Comparison of ENCODE assay signal across 1 cellular context in the genomic region with DNA sequence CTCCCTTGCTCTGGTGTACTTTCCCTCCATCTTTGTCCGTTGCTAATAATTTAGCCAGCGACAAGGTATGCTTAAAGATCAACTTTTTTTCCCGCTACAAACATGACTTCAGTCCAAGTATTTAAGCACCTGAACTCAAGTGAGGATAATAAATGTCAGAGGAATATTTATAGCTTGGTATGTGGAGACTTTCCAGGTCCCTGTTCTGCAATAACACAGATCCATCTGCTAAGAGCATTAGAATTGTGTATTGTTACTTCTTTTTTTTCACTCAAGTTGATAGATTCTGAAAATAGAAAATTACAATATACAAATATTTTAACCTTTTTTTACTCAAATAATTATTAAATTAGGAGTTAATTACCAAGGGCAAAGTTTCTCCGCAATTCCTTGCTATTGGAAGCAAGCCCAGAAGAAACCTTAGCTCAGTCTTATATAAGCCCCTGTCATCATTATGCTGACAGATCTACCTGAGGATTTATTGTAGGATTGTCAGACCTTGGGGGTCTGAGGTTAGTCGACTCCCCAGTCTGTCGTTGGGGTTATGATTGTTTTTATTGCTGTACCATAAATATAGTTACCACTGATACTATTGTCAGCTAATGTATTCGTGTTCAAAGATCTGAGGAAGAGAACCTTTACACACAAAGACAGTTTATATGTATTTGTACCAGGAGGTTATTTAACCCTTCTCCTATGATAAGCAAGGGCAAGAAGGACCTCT.
TF ChIP-seq lines count a peak whose summit lies in the region.

No MANE protein-coding gene starts in this region.

TF ChIP-seq in HEK293, 187 proteins besides CTCF, POLR2A, EP300 and RAD21 (continued from another document and continues in another):
- TF ChIP-seq, protein P1, sequence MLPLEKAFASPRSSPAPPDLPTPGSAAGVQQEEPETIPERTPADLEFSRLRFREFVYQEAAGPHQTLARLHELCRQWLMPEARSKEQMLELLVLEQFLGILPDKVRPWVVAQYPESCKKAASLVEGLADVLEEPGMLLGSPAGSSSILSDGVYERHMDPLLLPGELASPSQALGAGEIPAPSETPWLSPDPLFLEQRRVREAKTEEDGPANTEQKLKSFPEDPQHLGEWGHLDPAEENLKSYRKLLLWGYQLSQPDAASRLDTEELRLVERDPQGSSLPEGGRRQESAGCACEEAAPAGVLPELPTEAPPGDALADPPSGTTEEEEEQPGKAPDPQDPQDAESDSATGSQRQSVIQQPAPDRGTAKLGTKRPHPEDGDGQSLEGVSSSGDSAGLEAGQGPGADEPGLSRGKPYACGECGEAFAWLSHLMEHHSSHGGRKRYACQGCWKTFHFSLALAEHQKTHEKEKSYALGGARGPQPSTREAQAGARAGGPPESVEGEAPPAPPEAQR (tag by site-specific recombination; IDR thresholded peaks at IDR 0.05), result no peak
- TF ChIP-seq ZNF624 (tag by site-specific recombination; IDR thresholded peaks at IDR 0.05) (no peak), GLIS1 (tag by site-specific recombination; IDR thresholded peaks at IDR 0.05) (peak; percentile 98), ZBTB1 (tag by site-specific recombination; IDR thresholded peaks at IDR 0.05) (no peak), ZBTB8A (tag by site-specific recombination; IDR thresholded peaks at IDR 0.05) (no peak), ZNF146 (tag by site-specific recombination; IDR thresholded peaks at IDR 0.05) (no peak), ZNF214 (tag by site-specific recombination; IDR thresholded peaks at IDR 0.05; ENCODE audit: borderline replicate concordance) (no peak), ZNF202 (tag by site-specific recombination; IDR thresholded peaks at IDR 0.05; ENCODE audit: borderline replicate concordance) (no peak), ZNF302 (tag by site-specific recombination; IDR thresholded peaks at IDR 0.05; ENCODE audit: low read depth) (no peak), KLF10 (tag by site-specific recombination; IDR thresholded peaks at IDR 0.05) (0 out of 2 replicates have a peak, but pooled peaks have one; percentile 45), HOXA7 (CRISPR knock-in tag; IDR thresholded peaks at IDR 0.05; ENCODE audit: borderline replicate concordance) (no peak), OSR2 (tag by site-specific recombination; IDR thresholded peaks at IDR 0.05) (peak; percentile 71), ZNF549 (tag by site-specific recombination; IDR thresholded peaks at IDR 0.05) (no peak), ZNF561 (tag by site-specific recombination; IDR thresholded peaks at IDR 0.05; ENCODE audit: borderline replicate concordance) (no peak), ZNF239 (tag by site-specific recombination; IDR thresholded peaks at IDR 0.05) (no peak), ZBTB17 (tag by site-specific recombination; IDR thresholded peaks at IDR 0.05) (no peak), ZNF324 (tag by site-specific recombination; IDR thresholded peaks at IDR 0.05) (no peak), ZBTB48 (tag by site-specific recombination; IDR thresholded peaks at IDR 0.05) (no peak), ZNF473 (tag by site-specific recombination; IDR thresholded peaks at IDR 0.05) (no peak), ZNF16 (tag by site-specific recombination; IDR thresholded peaks at IDR 0.05; ENCODE audit: low read depth) (no peak), ZNF658 (tag by site-specific recombination; IDR thresholded peaks at IDR 0.05) (no peak), SCRT2 (tag by site-specific recombination; IDR thresholded peaks at IDR 0.05) (peak; percentile 28), ZNF600 (tag by site-specific recombination; IDR thresholded peaks at IDR 0.05) (no peak), ZNF623 (tag by site-specific recombination; IDR thresholded peaks at IDR 0.05) (no peak), KLF9 (tag by site-specific recombination; IDR thresholded peaks at IDR 0.05; ENCODE audit: low read depth) (no peak), ZNF350 (tag by site-specific recombination; IDR thresholded peaks at IDR 0.05) (no peak), ZNF266 (tag by site-specific recombination; IDR thresholded peaks at IDR 0.05; ENCODE audit: low read depth) (no peak), ZNF175 (tag by site-specific recombination; IDR thresholded peaks at IDR 0.05) (no peak), ZNF654 (tag by site-specific recombination; IDR thresholded peaks at IDR 0.05; ENCODE audit: low read depth) (no peak), ZSCAN30 (tag by site-specific recombination; IDR thresholded peaks at IDR 0.05) (peak; percentile 24; the same call in 1 of the 2 replicates), ZNF585B (tag by site-specific recombination; IDR thresholded peaks at IDR 0.05) (no peak), BCL11B (tag by site-specific recombination; IDR thresholded peaks at IDR 0.05; ENCODE audit: low read depth) (no peak), ZNF785 (tag by site-specific recombination; IDR thresholded peaks at IDR 0.05) (no peak), ZNF548 (tag by site-specific recombination; IDR thresholded peaks at IDR 0.05) (no peak)
- TF ChIP-seq, protein P2, sequence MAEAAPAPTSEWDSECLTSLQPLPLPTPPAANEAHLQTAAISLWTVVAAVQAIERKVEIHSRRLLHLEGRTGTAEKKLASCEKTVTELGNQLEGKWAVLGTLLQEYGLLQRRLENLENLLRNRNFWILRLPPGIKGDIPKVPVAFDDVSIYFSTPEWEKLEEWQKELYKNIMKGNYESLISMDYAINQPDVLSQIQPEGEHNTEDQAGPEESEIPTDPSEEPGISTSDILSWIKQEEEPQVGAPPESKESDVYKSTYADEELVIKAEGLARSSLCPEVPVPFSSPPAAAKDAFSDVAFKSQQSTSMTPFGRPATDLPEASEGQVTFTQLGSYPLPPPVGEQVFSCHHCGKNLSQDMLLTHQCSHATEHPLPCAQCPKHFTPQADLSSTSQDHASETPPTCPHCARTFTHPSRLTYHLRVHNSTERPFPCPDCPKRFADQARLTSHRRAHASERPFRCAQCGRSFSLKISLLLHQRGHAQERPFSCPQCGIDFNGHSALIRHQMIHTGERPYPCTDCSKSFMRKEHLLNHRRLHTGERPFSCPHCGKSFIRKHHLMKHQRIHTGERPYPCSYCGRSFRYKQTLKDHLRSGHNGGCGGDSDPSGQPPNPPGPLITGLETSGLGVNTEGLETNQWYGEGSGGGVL (tag by site-specific recombination; IDR thresholded peaks at IDR 0.05), result no peak
- TF ChIP-seq, protein P3, sequence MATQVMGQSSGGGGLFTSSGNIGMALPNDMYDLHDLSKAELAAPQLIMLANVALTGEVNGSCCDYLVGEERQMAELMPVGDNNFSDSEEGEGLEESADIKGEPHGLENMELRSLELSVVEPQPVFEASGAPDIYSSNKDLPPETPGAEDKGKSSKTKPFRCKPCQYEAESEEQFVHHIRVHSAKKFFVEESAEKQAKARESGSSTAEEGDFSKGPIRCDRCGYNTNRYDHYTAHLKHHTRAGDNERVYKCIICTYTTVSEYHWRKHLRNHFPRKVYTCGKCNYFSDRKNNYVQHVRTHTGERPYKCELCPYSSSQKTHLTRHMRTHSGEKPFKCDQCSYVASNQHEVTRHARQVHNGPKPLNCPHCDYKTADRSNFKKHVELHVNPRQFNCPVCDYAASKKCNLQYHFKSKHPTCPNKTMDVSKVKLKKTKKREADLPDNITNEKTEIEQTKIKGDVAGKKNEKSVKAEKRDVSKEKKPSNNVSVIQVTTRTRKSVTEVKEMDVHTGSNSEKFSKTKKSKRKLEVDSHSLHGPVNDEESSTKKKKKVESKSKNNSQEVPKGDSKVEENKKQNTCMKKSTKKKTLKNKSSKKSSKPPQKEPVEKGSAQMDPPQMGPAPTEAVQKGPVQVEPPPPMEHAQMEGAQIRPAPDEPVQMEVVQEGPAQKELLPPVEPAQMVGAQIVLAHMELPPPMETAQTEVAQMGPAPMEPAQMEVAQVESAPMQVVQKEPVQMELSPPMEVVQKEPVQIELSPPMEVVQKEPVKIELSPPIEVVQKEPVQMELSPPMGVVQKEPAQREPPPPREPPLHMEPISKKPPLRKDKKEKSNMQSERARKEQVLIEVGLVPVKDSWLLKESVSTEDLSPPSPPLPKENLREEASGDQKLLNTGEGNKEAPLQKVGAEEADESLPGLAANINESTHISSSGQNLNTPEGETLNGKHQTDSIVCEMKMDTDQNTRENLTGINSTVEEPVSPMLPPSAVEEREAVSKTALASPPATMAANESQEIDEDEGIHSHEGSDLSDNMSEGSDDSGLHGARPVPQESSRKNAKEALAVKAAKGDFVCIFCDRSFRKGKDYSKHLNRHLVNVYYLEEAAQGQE (tag by site-specific recombination; IDR thresholded peaks at IDR 0.05), result no peak
- TF ChIP-seq, protein P4, sequence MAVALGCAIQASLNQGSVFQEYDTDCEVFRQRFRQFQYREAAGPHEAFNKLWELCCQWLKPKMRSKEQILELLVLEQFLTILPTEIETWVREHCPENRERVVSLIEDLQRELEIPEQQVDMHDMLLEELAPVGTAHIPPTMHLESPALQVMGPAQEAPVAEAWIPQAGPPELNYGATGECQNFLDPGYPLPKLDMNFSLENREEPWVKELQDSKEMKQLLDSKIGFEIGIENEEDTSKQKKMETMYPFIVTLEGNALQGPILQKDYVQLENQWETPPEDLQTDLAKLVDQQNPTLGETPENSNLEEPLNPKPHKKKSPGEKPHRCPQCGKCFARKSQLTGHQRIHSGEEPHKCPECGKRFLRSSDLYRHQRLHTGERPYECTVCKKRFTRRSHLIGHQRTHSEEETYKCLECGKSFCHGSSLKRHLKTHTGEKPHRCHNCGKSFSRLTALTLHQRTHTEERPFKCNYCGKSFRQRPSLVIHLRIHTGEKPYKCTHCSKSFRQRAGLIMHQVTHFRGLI (tag by site-specific recombination; IDR thresholded peaks at IDR 0.05), result no peak
- TF ChIP-seq, protein P5, sequence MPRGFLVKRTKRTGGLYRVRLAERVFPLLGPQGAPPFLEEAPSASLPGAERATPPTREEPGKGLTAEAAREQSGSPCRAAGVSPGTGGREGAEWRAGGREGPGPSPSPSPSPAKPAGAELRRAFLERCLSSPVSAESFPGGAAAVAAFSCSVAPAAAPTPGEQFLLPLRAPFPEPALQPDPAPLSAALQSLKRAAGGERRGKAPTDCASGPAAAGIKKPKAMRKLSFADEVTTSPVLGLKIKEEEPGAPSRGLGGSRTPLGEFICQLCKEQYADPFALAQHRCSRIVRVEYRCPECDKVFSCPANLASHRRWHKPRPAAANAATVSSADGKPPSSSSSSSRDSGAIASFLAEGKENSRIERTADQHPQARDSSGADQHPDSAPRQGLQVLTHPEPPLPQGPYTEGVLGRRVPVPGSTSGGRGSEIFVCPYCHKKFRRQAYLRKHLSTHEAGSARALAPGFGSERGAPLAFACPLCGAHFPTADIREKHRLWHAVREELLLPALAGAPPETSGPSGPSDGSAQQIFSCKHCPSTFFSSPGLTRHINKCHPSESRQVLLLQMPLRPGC (tag by site-specific recombination; IDR thresholded peaks at IDR 0.05), result no peak
- TF ChIP-seq, protein P6, sequence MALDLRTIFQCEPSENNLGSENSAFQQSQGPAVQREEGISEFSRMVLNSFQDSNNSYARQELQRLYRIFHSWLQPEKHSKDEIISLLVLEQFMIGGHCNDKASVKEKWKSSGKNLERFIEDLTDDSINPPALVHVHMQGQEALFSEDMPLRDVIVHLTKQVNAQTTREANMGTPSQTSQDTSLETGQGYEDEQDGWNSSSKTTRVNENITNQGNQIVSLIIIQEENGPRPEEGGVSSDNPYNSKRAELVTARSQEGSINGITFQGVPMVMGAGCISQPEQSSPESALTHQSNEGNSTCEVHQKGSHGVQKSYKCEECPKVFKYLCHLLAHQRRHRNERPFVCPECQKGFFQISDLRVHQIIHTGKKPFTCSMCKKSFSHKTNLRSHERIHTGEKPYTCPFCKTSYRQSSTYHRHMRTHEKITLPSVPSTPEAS (tag by site-specific recombination; IDR thresholded peaks at IDR 0.05), result no peak
- TF ChIP-seq, protein P7, sequence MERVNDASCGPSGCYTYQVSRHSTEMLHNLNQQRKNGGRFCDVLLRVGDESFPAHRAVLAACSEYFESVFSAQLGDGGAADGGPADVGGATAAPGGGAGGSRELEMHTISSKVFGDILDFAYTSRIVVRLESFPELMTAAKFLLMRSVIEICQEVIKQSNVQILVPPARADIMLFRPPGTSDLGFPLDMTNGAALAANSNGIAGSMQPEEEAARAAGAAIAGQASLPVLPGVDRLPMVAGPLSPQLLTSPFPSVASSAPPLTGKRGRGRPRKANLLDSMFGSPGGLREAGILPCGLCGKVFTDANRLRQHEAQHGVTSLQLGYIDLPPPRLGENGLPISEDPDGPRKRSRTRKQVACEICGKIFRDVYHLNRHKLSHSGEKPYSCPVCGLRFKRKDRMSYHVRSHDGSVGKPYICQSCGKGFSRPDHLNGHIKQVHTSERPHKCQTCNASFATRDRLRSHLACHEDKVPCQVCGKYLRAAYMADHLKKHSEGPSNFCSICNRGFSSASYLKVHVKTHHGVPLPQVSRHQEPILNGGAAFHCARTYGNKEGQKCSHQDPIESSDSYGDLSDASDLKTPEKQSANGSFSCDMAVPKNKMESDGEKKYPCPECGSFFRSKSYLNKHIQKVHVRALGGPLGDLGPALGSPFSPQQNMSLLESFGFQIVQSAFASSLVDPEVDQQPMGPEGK (tag by site-specific recombination; IDR thresholded peaks at IDR 0.05), result peak; percentile 76
- TF ChIP-seq, protein P8, sequence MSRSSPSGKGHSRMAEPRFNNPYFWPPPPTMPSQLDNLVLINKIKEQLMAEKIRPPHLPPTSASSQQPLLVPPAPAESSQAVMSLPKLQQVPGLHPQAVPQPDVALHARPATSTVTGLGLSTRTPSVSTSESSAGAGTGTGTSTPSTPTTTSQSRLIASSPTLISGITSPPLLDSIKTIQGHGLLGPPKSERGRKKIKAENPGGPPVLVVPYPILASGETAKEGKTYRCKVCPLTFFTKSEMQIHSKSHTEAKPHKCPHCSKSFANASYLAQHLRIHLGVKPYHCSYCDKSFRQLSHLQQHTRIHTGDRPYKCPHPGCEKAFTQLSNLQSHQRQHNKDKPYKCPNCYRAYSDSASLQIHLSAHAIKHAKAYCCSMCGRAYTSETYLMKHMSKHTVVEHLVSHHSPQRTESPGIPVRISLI (tag by site-specific recombination; IDR thresholded peaks at IDR 0.05), result peak; percentile 68; the same call in 1 of the 2 replicates
- TF ChIP-seq, protein P9, sequence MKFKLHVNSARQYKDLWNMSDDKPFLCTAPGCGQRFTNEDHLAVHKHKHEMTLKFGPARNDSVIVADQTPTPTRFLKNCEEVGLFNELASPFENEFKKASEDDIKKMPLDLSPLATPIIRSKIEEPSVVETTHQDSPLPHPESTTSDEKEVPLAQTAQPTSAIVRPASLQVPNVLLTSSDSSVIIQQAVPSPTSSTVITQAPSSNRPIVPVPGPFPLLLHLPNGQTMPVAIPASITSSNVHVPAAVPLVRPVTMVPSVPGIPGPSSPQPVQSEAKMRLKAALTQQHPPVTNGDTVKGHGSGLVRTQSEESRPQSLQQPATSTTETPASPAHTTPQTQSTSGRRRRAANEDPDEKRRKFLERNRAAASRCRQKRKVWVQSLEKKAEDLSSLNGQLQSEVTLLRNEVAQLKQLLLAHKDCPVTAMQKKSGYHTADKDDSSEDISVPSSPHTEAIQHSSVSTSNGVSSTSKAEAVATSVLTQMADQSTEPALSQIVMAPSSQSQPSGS (tag by site-specific recombination; IDR thresholded peaks at IDR 0.05; ENCODE audit: low read depth), result no peak
- TF ChIP-seq, protein P10, sequence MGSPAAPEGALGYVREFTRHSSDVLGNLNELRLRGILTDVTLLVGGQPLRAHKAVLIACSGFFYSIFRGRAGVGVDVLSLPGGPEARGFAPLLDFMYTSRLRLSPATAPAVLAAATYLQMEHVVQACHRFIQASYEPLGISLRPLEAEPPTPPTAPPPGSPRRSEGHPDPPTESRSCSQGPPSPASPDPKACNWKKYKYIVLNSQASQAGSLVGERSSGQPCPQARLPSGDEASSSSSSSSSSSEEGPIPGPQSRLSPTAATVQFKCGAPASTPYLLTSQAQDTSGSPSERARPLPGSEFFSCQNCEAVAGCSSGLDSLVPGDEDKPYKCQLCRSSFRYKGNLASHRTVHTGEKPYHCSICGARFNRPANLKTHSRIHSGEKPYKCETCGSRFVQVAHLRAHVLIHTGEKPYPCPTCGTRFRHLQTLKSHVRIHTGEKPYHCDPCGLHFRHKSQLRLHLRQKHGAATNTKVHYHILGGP (tag by site-specific recombination; IDR thresholded peaks at IDR 0.05), result no peak
